Comparison of ENCODE assay signal across 18 cellular contexts in the genomic region with DNA sequence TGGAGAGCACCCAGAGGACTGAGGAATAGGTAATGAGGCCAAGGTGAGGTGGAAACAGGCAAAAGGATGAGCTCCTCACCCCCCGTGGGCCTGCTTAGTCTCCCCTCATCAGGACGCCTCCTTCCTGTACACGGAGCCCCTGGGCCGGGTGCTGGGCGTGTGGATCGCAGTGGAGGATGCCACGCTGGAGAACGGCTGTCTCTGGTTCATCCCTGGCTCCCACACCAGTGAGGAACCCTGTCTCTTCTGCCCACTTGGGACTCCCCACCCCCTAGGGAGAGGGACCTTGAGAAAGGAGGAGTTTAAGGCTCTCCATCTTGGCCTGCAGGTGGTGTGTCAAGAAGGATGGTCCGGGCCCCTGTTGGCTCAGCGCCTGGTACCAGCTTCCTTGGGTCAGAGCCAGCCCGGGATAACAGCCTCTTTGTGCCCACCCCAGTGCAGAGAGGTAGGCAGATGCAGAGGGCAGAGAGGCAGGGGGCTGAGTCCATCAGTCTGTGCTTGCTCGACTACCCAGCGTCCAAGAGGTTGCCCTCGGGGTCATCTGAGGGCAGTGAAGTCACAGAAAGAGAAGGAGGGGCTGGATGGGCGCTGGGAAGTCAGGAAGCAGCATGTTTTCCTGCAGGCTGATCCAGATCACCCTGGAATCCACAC. TPM values are rescaled to one million over a fixed set of nuclear protein-coding genes. Genes with fewer than 3 reads are reported as not detected.
DNase-seq lines count a peak whose midpoint lies in the region; ATAC-seq and TF ChIP-seq lines count a peak whose summit lies in the region.
"Had no signal": no experiment of that assay in that cellular context is flagged by ENCODE, and none has a peak within 500 bp of the region (broad histone marks: within the 10 kb centered on the region; RNA-seq: fewer than 3 reads in every experiment).

No MANE protein-coding gene starts in this region.

- peak; percentile 50 for DNase-seq in Right ventricle myocardium inferior (ENCODE audit: missing footprints)
- DNase-seq in right atrium auricular region (ENCODE audit: low spot score): no peak
- DNase-seq in left ventricle myocardium superior: no peak
- DNase-seq in neural progenitor cell (ENCODE audit: low spot score): no peak
- peak; percentile 32 for DNase-seq in upper lobe of right lung
- DNase-seq in NCI-H748 treated with DMSO at 0.1 percent for 48 hours (lab: John Stamatoyannopoulos, UW): no peak
- DNase-seq: activated CD4-positive, alpha-beta T cell treated with anti-CD3 and anti-CD28 coated beads for 48 hours; activated naive CD8-positive, alpha-beta T cell treated with anti-CD3 and anti-CD28 coated beads for 36 hours; HFFc6; NCI-H1436; NCI-H524; stimulated activated CD4-positive, alpha-beta T cell treated with anti-CD3 and anti-CD28 coated beads, Interleukin-4, amount 100 ng/mL, for 24 hours had no signal

- no peak overlapping the region for H2AFZ ChIP-seq in neural progenitor cell (replicated peaks)

- TF ChIP-seq CTCF in right atrium auricular region (IDR thresholded peaks at IDR 0.05): no peak
- TF ChIP-seq CTCF in neural progenitor cell (IDR thresholded peaks at IDR 0.05): no peak
- no peak for TF ChIP-seq CTCF in upper lobe of right lung (IDR thresholded peaks at IDR 0.05)

- no peaks in the 10 kb centered on the region for H4K20me1 ChIP-seq in neural progenitor cell (ENCODE audit: low read depth)

- H3K36me3 ChIP-seq in right atrium auricular region (peaks cover 7% of the 10 kb centered on the region), neural progenitor cell (no peaks in the 10 kb centered on the region), upper lobe of right lung (peaks cover under 1% of the 10 kb centered on the region)
- H3K36me3 ChIP-seq: prostate gland had no signal

- H3K27me3 Mint-ChIP-seq in neural progenitor cell (ENCODE audit: insufficient read depth, low read depth): peaks cover 4% of the 10 kb centered on the region
- H3K27me3 Mint-ChIP-seq: activated naive CD8-positive, alpha-beta T cell treated with anti-CD3 and anti-CD28 coated beads for 36 hours; activated T-helper 17 cell treated with anti-CD3 and anti-CD28 coated beads, Interleukin-2, amount 50 U/mL, for 72 hours had no signal

- H3F3A ChIP-seq in neural progenitor cell (ENCODE audit: low read depth): no peaks in the 10 kb centered on the region

- H3K36me3 Mint-ChIP-seq in neural progenitor cell: peaks cover under 1% of the 10 kb centered on the region

- intact Hi-C loops in Right ventricle myocardium inferior (cut with DNase I): no loop called here
- intact Hi-C loops in left ventricle myocardium superior (cut with micrococcal nuclease): no loop called here
- intact Hi-C loops in upper lobe of right lung (cut with DNase I): no loop called here

- H3K27me3 ChIP-seq in right atrium auricular region (no peaks in the 10 kb centered on the region), neural progenitor cell (no peaks in the 10 kb centered on the region), upper lobe of right lung (no peaks in the 10 kb centered on the region)

- H3K9ac ChIP-seq in neural progenitor cell: peak overlapping the region; percentile 7

- H3K9me3 ChIP-seq in right atrium auricular region: no peaks in the 10 kb centered on the region
- no peaks in the 10 kb centered on the region for H3K9me3 ChIP-seq in neural progenitor cell (ENCODE audit: low read depth)
- no peaks in the 10 kb centered on the region for H3K9me3 ChIP-seq in upper lobe of right lung
- H3K9me3 ChIP-seq: prostate gland had no signal

- H3K4me1 Mint-ChIP-seq in neural progenitor cell: peaks cover under 1% of the 10 kb centered on the region
- H3K4me1 Mint-ChIP-seq: activated naive CD8-positive, alpha-beta T cell treated with anti-CD3 and anti-CD28 coated beads for 36 hours; activated T-helper 17 cell treated with anti-CD3 and anti-CD28 coated beads, Interleukin-2, amount 50 U/mL, for 72 hours; nephron had no signal

- H3K4me1 ChIP-seq in right atrium auricular region (peaks cover 0 to 36% of the 10 kb centered on the region in 2 donors), neural progenitor cell (no peaks in the 10 kb centered on the region), upper lobe of right lung (peaks cover 7% of the 10 kb centered on the region)
- H3K4me1 ChIP-seq: prostate gland had no signal

- ATAC-seq in Right ventricle myocardium inferior (no peak), left ventricle myocardium superior (peak; percentile 30), upper lobe of right lung (peak; percentile 36), HG02852 (IDR thresholded peaks at IDR 0.05; ENCODE audit: unreplicated experiment) (no peak), GM21737 (IDR thresholded peaks at IDR 0.05; ENCODE audit: unreplicated experiment) (no peak)
- ATAC-seq: activated T-helper 17 cell treated with anti-CD3 and anti-CD28 coated beads, Interleukin-2, amount 50 U/mL, for 72 hours had no signal

- no peaks in the 10 kb centered on the region for H3K79me2 ChIP-seq in neural progenitor cell (ENCODE audit: low read depth)

- H3K27ac Mint-ChIP-seq in neural progenitor cell: no peak overlapping the region
- H3K27ac Mint-ChIP-seq: activated naive CD8-positive, alpha-beta T cell treated with anti-CD3 and anti-CD28 coated beads for 36 hours; activated T-helper 17 cell treated with anti-CD3 and anti-CD28 coated beads, Interleukin-2, amount 50 U/mL, for 72 hours; HFFc6; nephron had no signal

- H3K27ac ChIP-seq in right atrium auricular region (peak overlapping the region in 1 of 2 donors; percentile 26), neural progenitor cell (no peak overlapping the region), upper lobe of right lung (peak overlapping the region; percentile 6)
- H3K27ac ChIP-seq: HL-60, prostate gland had no signal

- H3K4me3 ChIP-seq in right atrium auricular region: no peak overlapping the region
- H3K4me3 ChIP-seq in neural progenitor cell: no peak overlapping the region
- H3K4me3 ChIP-seq in upper lobe of right lung: no peak overlapping the region
- H3K4me3 ChIP-seq: prostate gland had no signal

- no peaks in the 10 kb centered on the region for H3K9me3 Mint-ChIP-seq in neural progenitor cell
- H3K9me3 Mint-ChIP-seq: activated naive CD8-positive, alpha-beta T cell treated with anti-CD3 and anti-CD28 coated beads for 36 hours; activated T-helper 17 cell treated with anti-CD3 and anti-CD28 coated beads, Interleukin-2, amount 50 U/mL, for 72 hours; HFFc6; nephron had no signal

- H3K4me3 Mint-ChIP-seq in neural progenitor cell: peak overlapping the region; percentile 14
- H3K4me3 Mint-ChIP-seq: activated naive CD8-positive, alpha-beta T cell treated with anti-CD3 and anti-CD28 coated beads for 36 hours; activated T-helper 17 cell treated with anti-CD3 and anti-CD28 coated beads, Interleukin-2, amount 50 U/mL, for 72 hours; HFFc6; nephron had no signal

- no peak overlapping the region for H3K4me2 ChIP-seq in neural progenitor cell

RNA-seq across cellular contexts. Expression of a gene that starts 7.0 kb away (rescaled TPM):
- total RNA-seq in Right ventricle myocardium inferior: 7.5 TPM
- 10 to 100 TPM; 13.9 to 14.4 TPM for total RNA-seq in right atrium auricular region
- 8.0 TPM for total RNA-seq in left ventricle myocardium superior
- 8.2 and 16.8 TPM in 2 replicates for total RNA-seq in neural progenitor cell (ENCODE audit: low replicate concordance)
- 15.5 TPM for total RNA-seq in upper lobe of right lung

RNA-seq across cellular contexts. Expression of a gene that starts 7.1 kb away (rescaled TPM):
- total RNA-seq in Right ventricle myocardium inferior (16.0 TPM), right atrium auricular region (10 to 100 TPM; 23.5 to 26.8 TPM), left ventricle myocardium superior (17.4 TPM), neural progenitor cell (ENCODE audit: low replicate concordance) (66.7 and 80.0 TPM in 2 replicates), upper lobe of right lung (49.6 TPM)

RNA-seq across cellular contexts. Expression of a gene that starts 19.6 kb away (rescaled TPM):
- 30.2 TPM for total RNA-seq in Right ventricle myocardium inferior
- 10 to 100 TPM; 21.3 to 51.9 TPM for total RNA-seq in right atrium auricular region
- total RNA-seq in left ventricle myocardium superior: 39.7 TPM
- 15.2 and 19.0 TPM in 2 replicates for total RNA-seq in neural progenitor cell (ENCODE audit: low replicate concordance)
- total RNA-seq in upper lobe of right lung: 46.5 TPM

RNA-seq across cellular contexts. Expression of a gene that starts 58.5 kb away (rescaled TPM):
- 23.9 TPM for total RNA-seq in Right ventricle myocardium inferior
- 10 to 100 TPM; 45.3 to 65.9 TPM for total RNA-seq in right atrium auricular region
- total RNA-seq in left ventricle myocardium superior: 21.6 TPM
- 17.1 and 42.8 TPM in 2 replicates for total RNA-seq in neural progenitor cell (ENCODE audit: low replicate concordance)
- 68.1 TPM for total RNA-seq in upper lobe of right lung

RNA-seq across cellular contexts. Expression of a gene that starts 58.6 kb away (rescaled TPM):
- total RNA-seq in Right ventricle myocardium inferior: 11.9 TPM
- total RNA-seq in right atrium auricular region: 10 to 100 TPM; 10.1 to 15.1 TPM
- 16.6 TPM for total RNA-seq in left ventricle myocardium superior
- total RNA-seq in neural progenitor cell (ENCODE audit: low replicate concordance): 21.7 and 29.1 TPM in 2 replicates
- 6.6 TPM for total RNA-seq in upper lobe of right lung

Comparison
In these comparisons a context has a peak if more than half of its experiments do, and no peak if none do; other contexts are left out.
1. ATAC-seq: peak in left ventricle myocardium superior (single experiment) and upper lobe of right lung (single experiment); none in Right ventricle myocardium inferior (single experiment), HG02852 (single experiment) and GM21737 (single experiment).
2. DNase-seq: peak in Right ventricle myocardium inferior (single experiment) and upper lobe of right lung (single experiment); none in right atrium auricular region (single experiment), left ventricle myocardium superior (single experiment), neural progenitor cell (single experiment) and NCI-H748 treated with DMSO at 0.1 percent for 48 hours (single experiment).